1 cellular context compared by ENCODE assay signal in genomic region chr7:158828343-158829020, GRCh38.
A peak's percentile ranks its signal among the peaks of the same experiment; 100 is the strongest.
TF ChIP-seq lines count a peak whose summit lies in the region.

No MANE protein-coding gene starts in this region.

TF ChIP-seq in K562, 482 proteins besides CTCF, POLR2A, EP300 and RAD21 (continued from another document):
- TF ChIP-seq SP2 (IDR thresholded peaks at IDR 0.05; ENCODE audit: extremely low read depth, low read depth, low read length, poor library complexity, severe bottlenecking), result no peak
- no peak for TF ChIP-seq NR1H2 (CRISPR knock-in tag; IDR thresholded peaks at IDR 0.05)
- no peak for TF ChIP-seq NFE2L1 (tag; IDR thresholded peaks at IDR 0.05; ENCODE audit: borderline replicate concordance, low read depth)
- no peak for TF ChIP-seq ZNF23 (CRISPR knock-in tag; IDR thresholded peaks at IDR 0.05)
- TF ChIP-seq ZNF785 (CRISPR knock-in tag; IDR thresholded peaks at IDR 0.05), result no peak
- no peak for TF ChIP-seq CCAR2 (IDR thresholded peaks at IDR 0.05; ENCODE audit: low read depth, low read length)
- no peak for TF ChIP-seq HMBOX1 (IDR thresholded peaks at IDR 0.05)
- TF ChIP-seq RFX1 (IDR thresholded peaks at IDR 0.05), result no peak
- TF ChIP-seq ZNF133 (CRISPR knock-in tag; IDR thresholded peaks at IDR 0.05), result no peak
- peak; percentile 12 for TF ChIP-seq PHF20 (IDR thresholded peaks at IDR 0.05; ENCODE audit: partially characterized antibody)
- TF ChIP-seq ILF3 (IDR thresholded peaks at IDR 0.05; ENCODE audit: borderline replicate concordance), result no peak
